In genomic region chr16:54628796-54629625, GRCh38 we compare ENCODE assay signal across 1 cellular context.
A peak's percentile ranks its signal among the peaks of the same experiment; 100 is the strongest.
TF ChIP-seq lines count a peak whose summit lies in the region.

No MANE protein-coding gene starts in this region.

TF ChIP-seq in HepG2, 621 proteins besides CTCF, POLR2A, EP300 and RAD21 (continued from another document and continues in another):
- TF ChIP-seq BORCS8-MEF2B (CRISPR knock-in tag; IDR thresholded peaks at IDR 0.05) (peak; percentile 77; the same call in 1 of the 2 replicates), ZNF362 (CRISPR knock-in tag; IDR thresholded peaks at IDR 0.05; ENCODE audit: borderline replicate concordance) (peak; percentile 85; the same call in 1 of the 2 replicates), RNF2 (conservative IDR thresholded peaks at IDR 0.05; ENCODE audit: low read depth) (peak; percentile 81; the same call in 1 of the 2 replicates), ZNF839 (CRISPR knock-in tag; IDR thresholded peaks at IDR 0.05; ENCODE audit: borderline replicate concordance) (no peak), FOXC1 (CRISPR knock-in tag; IDR thresholded peaks at IDR 0.05; ENCODE audit: borderline replicate concordance) (no peak), NFE2L2 (IDR thresholded peaks at IDR 0.05; ENCODE audit: low read length) (no peak), ZNF891 (CRISPR knock-in tag; IDR thresholded peaks at IDR 0.05) (peak; percentile 36; the same call in 1 of the 2 replicates), SCMH1 (CRISPR knock-in tag; IDR thresholded peaks at IDR 0.05; ENCODE audit: borderline replicate concordance) (no peak), IKZF5 (CRISPR knock-in tag; IDR thresholded peaks at IDR 0.05) (peak; percentile 82), SETDB1 (CRISPR knock-in tag; IDR thresholded peaks at IDR 0.05; ENCODE audit: borderline replicate concordance) (no peak), NFKBIZ (CRISPR knock-in tag; IDR thresholded peaks at IDR 0.05) (peak; percentile 89; the same call in 1 of the 2 replicates), RXRA (CRISPR knock-in tag; IDR thresholded peaks at IDR 0.05) (peak; percentile 93), ZNF331 (CRISPR knock-in tag; IDR thresholded peaks at IDR 0.05) (peak; percentile 95), SP5 (CRISPR knock-in tag; IDR thresholded peaks at IDR 0.05; ENCODE audit: borderline replicate concordance, low read depth) (peak; percentile 100), ZNF251 (CRISPR knock-in tag; IDR thresholded peaks at IDR 0.05) (no peak), ZEB1 (IDR thresholded peaks at IDR 0.05; ENCODE audit: insufficient replicate concordance, low read depth) (peak; percentile 84), CBFB (CRISPR knock-in tag; IDR thresholded peaks at IDR 0.05) (peak; percentile 100), ZFY (CRISPR knock-in tag; IDR thresholded peaks at IDR 0.05) (peak; percentile 41), ZNF263 (CRISPR knock-in tag; IDR thresholded peaks at IDR 0.05) (0 out of 2 replicates have a peak, but pooled peaks have one; percentile 26), NPAS2 (CRISPR knock-in tag; IDR thresholded peaks at IDR 0.05; ENCODE audit: borderline replicate concordance) (no peak), ZNF550 (CRISPR knock-in tag; IDR thresholded peaks at IDR 0.05; ENCODE audit: borderline replicate concordance) (no peak), ZNF180 (CRISPR knock-in tag; IDR thresholded peaks at IDR 0.05; ENCODE audit: borderline replicate concordance, low read depth) (no peak), PITX1 (CRISPR knock-in tag; IDR thresholded peaks at IDR 0.05) (peak; percentile 98), ZNF704 (CRISPR knock-in tag; IDR thresholded peaks at IDR 0.05; ENCODE audit: borderline replicate concordance) (no peak), ZBTB20 (CRISPR knock-in tag; IDR thresholded peaks at IDR 0.05; ENCODE audit: borderline replicate concordance, low read depth) (no peak), RBM39 (IDR thresholded peaks at IDR 0.05; ENCODE audit: low read depth, low read length, poor library complexity, severe bottlenecking) (no peak), BHLHE40 (IDR thresholded peaks at IDR 0.05; ENCODE audit: low read length) (peak; percentile 65; the same call in 1 of the 2 replicates), FOSL1 (CRISPR knock-in tag; IDR thresholded peaks at IDR 0.05; ENCODE audit: borderline replicate concordance) (0 out of 2 replicates have a peak, but pooled peaks have one; percentile 36), HDAC2 (CRISPR knock-in tag; IDR thresholded peaks at IDR 0.05) (peak; percentile 99), EED (CRISPR knock-in tag; IDR thresholded peaks at IDR 0.05) (no peak), ONECUT2 (CRISPR knock-in tag; IDR thresholded peaks at IDR 0.05) (peak; percentile 78), SMARCE1 (IDR thresholded peaks at IDR 0.05; ENCODE audit: borderline replicate concordance) (no peak), ZMYM2 (CRISPR knock-in tag; IDR thresholded peaks at IDR 0.05) (no peak), FOXM1 (CRISPR knock-in tag; IDR thresholded peaks at IDR 0.05) (no peak), MXI1 (IDR thresholded peaks at IDR 0.05; ENCODE audit: borderline replicate concordance, low read depth, low read length) (0 out of 3 replicates have a peak, but pooled peaks have one; percentile 10), ZNF879 (CRISPR knock-in tag; IDR thresholded peaks at IDR 0.05) (no peak), ARNT (IDR thresholded peaks at IDR 0.05) (no peak), JUND (CRISPR knock-in tag; IDR thresholded peaks at IDR 0.05) (0 out of 2 replicates have a peak, but pooled peaks have one; percentile 36), ZSCAN21 (CRISPR knock-in tag; IDR thresholded peaks at IDR 0.05; ENCODE audit: borderline replicate concordance) (0 out of 2 replicates have a peak, but pooled peaks have one; percentile 46), ZSCAN31 (CRISPR knock-in tag; IDR thresholded peaks at IDR 0.05; ENCODE audit: low read depth) (no peak), GZF1 (CRISPR knock-in tag; IDR thresholded peaks at IDR 0.05) (no peak), RFX1 (IDR thresholded peaks at IDR 0.05) (no peak), NFKB2 (CRISPR knock-in tag; IDR thresholded peaks at IDR 0.05; ENCODE audit: borderline replicate concordance) (no peak), HNF1B (CRISPR knock-in tag; IDR thresholded peaks at IDR 0.05) (peak; percentile 46; the same call in 1 of the 2 replicates), ZNF562 (CRISPR knock-in tag; IDR thresholded peaks at IDR 0.05; ENCODE audit: borderline replicate concordance) (no peak), ZNF430 (CRISPR knock-in tag; IDR thresholded peaks at IDR 0.05) (peak; percentile 60; the same call in 1 of the 2 replicates), ZNF367 (CRISPR knock-in tag; IDR thresholded peaks at IDR 0.05; ENCODE audit: borderline replicate concordance) (no peak)
- TF ChIP-seq, protein P1, sequence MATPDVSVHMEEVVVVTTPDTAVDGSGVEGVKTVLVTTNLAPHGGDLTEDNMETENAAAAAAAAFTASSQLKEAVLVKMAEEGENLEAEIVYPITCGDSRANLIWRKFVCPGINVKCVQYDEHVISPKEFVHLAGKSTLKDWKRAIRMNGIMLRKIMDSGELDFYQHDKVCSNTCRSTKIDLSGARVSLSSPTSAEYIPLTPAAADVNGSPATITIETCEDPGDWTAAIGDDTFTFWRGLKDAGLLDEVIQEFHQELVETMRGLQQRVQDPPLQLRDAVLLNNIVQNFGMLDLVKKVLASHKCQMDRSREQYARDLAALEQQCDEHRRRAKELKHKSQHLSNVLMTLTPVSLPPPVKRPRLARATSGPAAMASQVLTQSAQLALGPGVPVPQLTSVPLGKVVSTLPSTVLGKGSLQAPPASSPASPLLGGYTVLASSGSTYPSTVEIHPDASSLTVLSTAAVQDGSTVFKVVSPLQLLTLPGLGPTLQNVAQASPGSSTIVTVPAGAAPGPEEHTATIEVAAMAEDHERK (CRISPR knock-in tag; IDR thresholded peaks at IDR 0.05; ENCODE audit: low read depth): no peak
- TF ChIP-seq, protein P2, sequence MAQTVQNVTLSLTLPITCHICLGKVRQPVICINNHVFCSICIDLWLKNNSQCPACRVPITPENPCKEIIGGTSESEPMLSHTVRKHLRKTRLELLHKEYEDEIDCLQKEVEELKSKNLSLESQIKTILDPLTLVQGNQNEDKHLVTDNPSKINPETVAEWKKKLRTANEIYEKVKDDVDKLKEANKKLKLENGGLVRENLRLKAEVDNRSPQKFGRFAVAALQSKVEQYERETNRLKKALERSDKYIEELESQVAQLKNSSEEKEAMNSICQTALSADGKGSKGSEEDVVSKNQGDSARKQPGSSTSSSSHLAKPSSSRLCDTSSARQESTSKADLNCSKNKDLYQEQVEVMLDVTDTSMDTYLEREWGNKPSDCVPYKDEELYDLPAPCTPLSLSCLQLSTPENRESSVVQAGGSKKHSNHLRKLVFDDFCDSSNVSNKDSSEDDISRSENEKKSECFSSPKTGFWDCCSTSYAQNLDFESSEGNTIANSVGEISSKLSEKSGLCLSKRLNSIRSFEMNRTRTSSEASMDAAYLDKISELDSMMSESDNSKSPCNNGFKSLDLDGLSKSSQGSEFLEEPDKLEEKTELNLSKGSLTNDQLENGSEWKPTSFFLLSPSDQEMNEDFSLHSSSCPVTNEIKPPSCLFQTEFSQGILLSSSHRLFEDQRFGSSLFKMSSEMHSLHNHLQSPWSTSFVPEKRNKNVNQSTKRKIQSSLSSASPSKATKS (CRISPR knock-in tag; IDR thresholded peaks at IDR 0.05): no peak
- TF ChIP-seq, protein P3, sequence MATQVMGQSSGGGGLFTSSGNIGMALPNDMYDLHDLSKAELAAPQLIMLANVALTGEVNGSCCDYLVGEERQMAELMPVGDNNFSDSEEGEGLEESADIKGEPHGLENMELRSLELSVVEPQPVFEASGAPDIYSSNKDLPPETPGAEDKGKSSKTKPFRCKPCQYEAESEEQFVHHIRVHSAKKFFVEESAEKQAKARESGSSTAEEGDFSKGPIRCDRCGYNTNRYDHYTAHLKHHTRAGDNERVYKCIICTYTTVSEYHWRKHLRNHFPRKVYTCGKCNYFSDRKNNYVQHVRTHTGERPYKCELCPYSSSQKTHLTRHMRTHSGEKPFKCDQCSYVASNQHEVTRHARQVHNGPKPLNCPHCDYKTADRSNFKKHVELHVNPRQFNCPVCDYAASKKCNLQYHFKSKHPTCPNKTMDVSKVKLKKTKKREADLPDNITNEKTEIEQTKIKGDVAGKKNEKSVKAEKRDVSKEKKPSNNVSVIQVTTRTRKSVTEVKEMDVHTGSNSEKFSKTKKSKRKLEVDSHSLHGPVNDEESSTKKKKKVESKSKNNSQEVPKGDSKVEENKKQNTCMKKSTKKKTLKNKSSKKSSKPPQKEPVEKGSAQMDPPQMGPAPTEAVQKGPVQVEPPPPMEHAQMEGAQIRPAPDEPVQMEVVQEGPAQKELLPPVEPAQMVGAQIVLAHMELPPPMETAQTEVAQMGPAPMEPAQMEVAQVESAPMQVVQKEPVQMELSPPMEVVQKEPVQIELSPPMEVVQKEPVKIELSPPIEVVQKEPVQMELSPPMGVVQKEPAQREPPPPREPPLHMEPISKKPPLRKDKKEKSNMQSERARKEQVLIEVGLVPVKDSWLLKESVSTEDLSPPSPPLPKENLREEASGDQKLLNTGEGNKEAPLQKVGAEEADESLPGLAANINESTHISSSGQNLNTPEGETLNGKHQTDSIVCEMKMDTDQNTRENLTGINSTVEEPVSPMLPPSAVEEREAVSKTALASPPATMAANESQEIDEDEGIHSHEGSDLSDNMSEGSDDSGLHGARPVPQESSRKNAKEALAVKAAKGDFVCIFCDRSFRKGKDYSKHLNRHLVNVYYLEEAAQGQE (IDR thresholded peaks at IDR 0.05; ENCODE audit: borderline replicate concordance in 1 of 2, low read depth in 1 of 2, low read length in 2 of 2): peak in 1 of 2 experiments; percentile 85; a peak in 2 of 4 replicates
- TF ChIP-seq, protein P4, sequence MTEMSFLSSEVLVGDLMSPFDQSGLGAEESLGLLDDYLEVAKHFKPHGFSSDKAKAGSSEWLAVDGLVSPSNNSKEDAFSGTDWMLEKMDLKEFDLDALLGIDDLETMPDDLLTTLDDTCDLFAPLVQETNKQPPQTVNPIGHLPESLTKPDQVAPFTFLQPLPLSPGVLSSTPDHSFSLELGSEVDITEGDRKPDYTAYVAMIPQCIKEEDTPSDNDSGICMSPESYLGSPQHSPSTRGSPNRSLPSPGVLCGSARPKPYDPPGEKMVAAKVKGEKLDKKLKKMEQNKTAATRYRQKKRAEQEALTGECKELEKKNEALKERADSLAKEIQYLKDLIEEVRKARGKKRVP (CRISPR knock-in tag; IDR thresholded peaks at IDR 0.05): peak in 1 of 2 experiments; percentile 84; a peak in 2 of 4 replicates
- TF ChIP-seq, protein P5, sequence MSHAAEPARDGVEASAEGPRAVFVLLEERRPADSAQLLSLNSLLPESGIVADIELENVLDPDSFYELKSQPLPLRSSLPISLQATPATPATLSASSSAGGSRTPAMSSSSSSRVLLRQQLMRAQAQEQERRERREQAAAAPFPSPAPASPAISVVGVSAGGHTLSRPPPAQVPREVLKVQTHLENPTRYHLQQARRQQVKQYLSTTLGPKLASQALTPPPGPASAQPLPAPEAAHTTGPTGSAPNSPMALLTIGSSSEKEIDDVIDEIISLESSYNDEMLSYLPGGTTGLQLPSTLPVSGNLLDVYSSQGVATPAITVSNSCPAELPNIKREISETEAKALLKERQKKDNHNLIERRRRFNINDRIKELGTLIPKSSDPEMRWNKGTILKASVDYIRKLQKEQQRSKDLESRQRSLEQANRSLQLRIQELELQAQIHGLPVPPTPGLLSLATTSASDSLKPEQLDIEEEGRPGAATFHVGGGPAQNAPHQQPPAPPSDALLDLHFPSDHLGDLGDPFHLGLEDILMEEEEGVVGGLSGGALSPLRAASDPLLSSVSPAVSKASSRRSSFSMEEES (CRISPR knock-in tag; IDR thresholded peaks at IDR 0.05): peak; percentile 57; the same call in 1 of the 2 replicates
